In the genomic region with DNA sequence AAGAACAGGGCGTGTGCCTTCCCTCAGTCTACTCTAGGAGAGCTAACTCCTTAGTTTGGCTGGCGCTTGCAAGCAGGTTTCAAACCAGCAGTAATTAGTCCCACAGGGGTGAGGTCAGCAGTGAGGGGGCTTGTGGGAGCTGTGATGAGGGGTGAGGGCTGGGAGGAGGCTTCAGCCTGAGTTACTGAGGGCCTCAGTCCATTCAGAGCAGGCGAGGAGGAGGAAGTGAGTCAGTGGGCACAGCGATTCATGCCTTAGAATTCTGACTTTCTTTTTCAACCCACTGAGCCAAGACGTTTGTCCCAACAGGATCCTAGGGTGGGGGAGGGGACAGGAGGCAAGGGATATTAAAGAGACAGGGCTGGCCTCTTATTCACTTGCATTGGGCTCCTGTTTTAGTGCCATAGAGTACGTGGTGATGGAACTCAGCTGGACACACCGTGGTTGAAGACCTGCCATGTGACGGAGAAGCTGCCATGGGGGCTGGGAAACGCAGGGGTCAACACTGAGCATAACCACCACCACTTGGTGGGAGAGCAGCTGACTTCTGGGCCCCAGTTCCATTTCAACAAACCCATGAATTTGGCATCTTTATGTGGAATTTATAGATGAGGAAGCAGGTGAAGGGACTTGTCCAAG, we compare ENCODE assay signal across 10 cellular contexts. TPM values are rescaled to one million over a fixed set of nuclear protein-coding genes. Genes with fewer than 3 reads are reported as not detected.
A peak's percentile ranks its signal among the peaks of the same experiment; 100 is the strongest.
DNase-seq lines count a peak whose midpoint lies in the region; ATAC-seq lines count a peak whose summit lies in the region.
"Had no signal": no experiment of that assay in that cellular context is flagged by ENCODE, and none has a peak within 500 bp of the region (broad histone marks: within the 10 kb centered on the region; RNA-seq: fewer than 3 reads in every experiment).

No MANE protein-coding gene starts in this region.

- WGBS in GM23248 (ENCODE audit: low coverage in 1 of 2, low lambda C conversion rate in 2 of 2, missing lambda C conversion rate in 2 of 2), 2 experiments = 41 to 48% methylated on average over 9 of the region's 9 CpGs
- WGBS in trophoblast cell (ENCODE audit: extremely low coverage, insufficient coverage, insufficient read length) = no CpG with 5 or more reads among the region's 9 CpGs

- no peaks in the 10 kb centered on the region for H3K36me3 ChIP-seq in GM23248 (ENCODE audit: low read depth)
- no peaks in the 10 kb centered on the region for H3K36me3 ChIP-seq in trophoblast cell (ENCODE audit: control insufficient read depth in 1 of 2, insufficient read depth in 2 of 2, low read length in 2 of 2)
- H3K36me3 ChIP-seq: neutrophil had no signal

- H4K91ac ChIP-seq in trophoblast cell (ENCODE audit: low read depth, low read length) = peak overlapping the region; percentile 39

- no peak for ATAC-seq in HG02938 (IDR thresholded peaks at IDR 0.05; ENCODE audit: unreplicated experiment)

- DNase-seq in GM23248 = peak; percentile 87
- DNase-seq in OCI-M1 (lab: John Stamatoyannopoulos, UW) = peak; percentile 11
- DNase-seq in epidermal melanocyte (ENCODE audit: insufficient read length, low spot score) = peak; percentile 18
- no peak for DNase-seq in trophoblast cell
- DNase-seq in NCI-H526 (lab: John Stamatoyannopoulos, UW) = no peak
- DNase-seq in RPMI8226 = no peak

- H2BK12ac ChIP-seq in trophoblast cell (ENCODE audit: low read length) = peak overlapping the region; percentile 63

- H2AFZ ChIP-seq in GM23248 = peak overlapping the region; percentile 46
- H2AFZ ChIP-seq in trophoblast cell (ENCODE audit: insufficient read depth, low read length, poor library complexity) = peak overlapping the region; percentile 42

- H3K4me1 ChIP-seq in GM23248 (ENCODE audit: insufficient read depth) (peaks cover 61% of the 10 kb centered on the region), trophoblast cell (ENCODE audit: control insufficient read depth in 1 of 2, insufficient read depth in 2 of 2, low read length in 2 of 2) (peaks cover 39 to 44% of the 10 kb centered on the region in 2 experiments)

- in situ Hi-C loops in GM23248 (cut with MboI) = no loop called here

- H3K79me1 ChIP-seq in trophoblast cell (ENCODE audit: low read length) = peaks cover 22% of the 10 kb centered on the region

- H4K8ac ChIP-seq in trophoblast cell (ENCODE audit: low read depth, low read length) = no peak overlapping the region

- peak overlapping the region; percentile 23 for H2BK5ac ChIP-seq in trophoblast cell (ENCODE audit: low read depth, low read length, poor library complexity)

- H3K18ac ChIP-seq in trophoblast cell (ENCODE audit: low read length) = no peak overlapping the region

- no peak overlapping the region for H2BK120ac ChIP-seq in trophoblast cell (ENCODE audit: insufficient read depth, low read length, poor library complexity)

- H3K4ac ChIP-seq in trophoblast cell (ENCODE audit: low read depth, low read length) = no peak overlapping the region

- no peaks in the 10 kb centered on the region for H4K20me1 ChIP-seq in GM23248 (ENCODE audit: insufficient read depth)

- no peaks in the 10 kb centered on the region for H3K27me3 ChIP-seq in GM23248 (replicated peaks; ENCODE audit: insufficient read depth)
- H3K27me3 ChIP-seq in trophoblast cell (ENCODE audit: insufficient read depth, low read length) = no peaks in the 10 kb centered on the region

- peak overlapping the region; percentile 54 for H3K27ac ChIP-seq in GM23248
- no peak overlapping the region for H3K27ac ChIP-seq in trophoblast cell (ENCODE audit: low read depth, low read length)
- H3K27ac ChIP-seq: KMS-11, neutrophil had no signal

- H3K9me3 ChIP-seq in GM23248 (ENCODE audit: low read depth) = no peaks in the 10 kb centered on the region
- H3K9me3 ChIP-seq in trophoblast cell (ENCODE audit: insufficient read depth, low read depth, low read length) = no peaks in the 10 kb centered on the region
- H3K9me3 ChIP-seq: neutrophil had no signal

- H4K12ac ChIP-seq in trophoblast cell (ENCODE audit: low read depth, low read length) = no peak overlapping the region

- H3K79me2 ChIP-seq in GM23248 (ENCODE audit: insufficient read depth) = no peaks in the 10 kb centered on the region
- peaks cover 4% of the 10 kb centered on the region for H3K79me2 ChIP-seq in trophoblast cell (ENCODE audit: control insufficient read depth, insufficient read depth, low read length, poor library complexity)

- no peaks in the 10 kb centered on the region for H3K9me2 ChIP-seq in GM23248 (ENCODE audit: insufficient read depth)

- H3K4me3 ChIP-seq in GM23248 (no peak overlapping the region), trophoblast cell (ENCODE audit: low read depth, low read length) (no peak overlapping the region)

- H3K9ac ChIP-seq in GM23248 (peak overlapping the region; percentile 48), trophoblast cell (ENCODE audit: low read length) (no peak overlapping the region)
- H3K9ac ChIP-seq: KMS-11 had no signal

- H3F3A ChIP-seq in GM23248 (ENCODE audit: insufficient read depth) = peaks cover 31% of the 10 kb centered on the region

- H3K14ac ChIP-seq in trophoblast cell (ENCODE audit: low read length) = peak overlapping the region; percentile 66

- H2AK5ac ChIP-seq in trophoblast cell (ENCODE audit: low read length) = peak overlapping the region; percentile 47

- peak overlapping the region; percentile 53 for H3K4me2 ChIP-seq in GM23248 (ENCODE audit: unreplicated experiment)
- H3K4me2 ChIP-seq in trophoblast cell (ENCODE audit: low read length) = no peak overlapping the region
- H3K4me2 ChIP-seq: KMS-11 had no signal

- no peak overlapping the region for H3K23ac ChIP-seq in trophoblast cell (ENCODE audit: low read length)

RNA-seq across cellular contexts. Expression of a gene that starts 8.3 kb away (rescaled TPM):
- total RNA-seq in GM23248 (2014; rRNA removed; shearing (Covaris generic)) = 321 and 330 TPM in 2 replicates
- polyA plus RNA-seq in GM23248 (2016; fragmentation: Nextera tagmentation; extraction: Ambion mirVana) = 105 and 111 TPM in 2 replicates
- polyA plus RNA-seq in trophoblast cell (2013) = 63.3 and 65.7 TPM in 2 replicates

RNA-seq across cellular contexts. Expression of a gene that starts 47.5 kb away (rescaled TPM):
- total RNA-seq in GM23248 (2014; rRNA removed; shearing (Covaris generic)) = 25.9 and 30.2 TPM in 2 replicates
- 48.1 and 56.0 TPM in 2 replicates for polyA plus RNA-seq in GM23248 (2016; fragmentation: Nextera tagmentation; extraction: Ambion mirVana)
- 16.1 and 16.2 TPM in 2 replicates for polyA plus RNA-seq in trophoblast cell (2013)

RNA-seq across cellular contexts. Expression of a gene that starts 52.6 kb away (rescaled TPM):
- 0.43 and 0.51 TPM in 2 replicates for total RNA-seq in GM23248 (2014; rRNA removed; shearing (Covaris generic))
- 1.0 and 1.4 TPM in 2 replicates for polyA plus RNA-seq in GM23248 (2016; fragmentation: Nextera tagmentation; extraction: Ambion mirVana)
- polyA plus RNA-seq in trophoblast cell (2013) = 113 and 120 TPM in 2 replicates
- total RNA-seq: glomerular endothelial cell had no signal

Comparison
In these comparisons a context has a peak if more than half of its experiments do, and no peak if none do; other contexts are left out.
1. DNase-seq: peak in GM23248 (single experiment), OCI-M1 (single experiment) and epidermal melanocyte (single experiment); none in trophoblast cell (0 of 2), NCI-H526 (0 of 2) and RPMI8226 (single experiment).